21 cellular contexts compared by ENCODE assay signal in the genomic region with DNA sequence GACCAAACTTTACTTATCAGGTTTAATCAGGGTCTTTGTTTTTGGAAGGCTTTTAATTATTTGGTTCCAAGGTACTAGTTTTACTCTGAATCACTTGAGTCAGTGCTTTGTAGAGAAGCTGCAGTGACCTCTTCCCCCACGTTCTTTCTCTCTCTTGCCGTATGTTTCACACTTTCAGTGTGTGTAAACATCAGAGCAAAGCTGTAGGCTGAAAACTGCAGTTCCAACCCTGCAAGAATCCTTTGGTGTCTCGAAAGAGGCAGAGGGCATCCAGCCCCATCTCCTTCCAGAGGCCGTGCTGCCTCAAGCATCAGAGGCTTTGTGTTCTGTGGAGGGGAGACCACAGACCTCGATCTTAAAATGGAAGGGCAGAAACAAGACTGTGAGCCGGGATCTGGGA. TPM values are rescaled to one million over a fixed set of nuclear protein-coding genes. Genes with fewer than 3 reads are reported as not detected.
"Had no signal": no experiment of that assay in that cellular context is flagged by ENCODE, and none has a peak within 500 bp of the region (broad histone marks: within the 10 kb centered on the region; RNA-seq: fewer than 3 reads in every experiment).

No MANE protein-coding gene starts in this region.

- H3K4me3 Mint-ChIP-seq: T-cell had no signal

- H3K9me3 ChIP-seq: SK-N-SH had no signal

- H3K4me1 Mint-ChIP-seq: T-cell had no signal

- ATAC-seq: HepG2, Panc1, PC-3, T-cell had no signal

- H3K27ac Mint-ChIP-seq: T-cell had no signal

- H3K27ac ChIP-seq: RWPE1 had no signal

- H3K36me3 Mint-ChIP-seq: T-cell had no signal

- H3K4me2 ChIP-seq: SK-N-SH had no signal

- DNase-seq: IMR-90, Karpas-422, KG1, MM.1S, NCI-H1092 treated with DMSO at 0.1 percent for 48 hours, NCI-H1436, NCI-H1694 treated with DMSO at 0.1 percent for 48 hours, NCI-H1930, NCI-H2081, NCI-H2107, NCI-H2227 treated with DMSO at 0.1 percent for 48 hours, NCI-H526 treated with DMSO at 0.1 percent for 48 hours, NCI-H748 treated with DMSO at 0.1 percent for 48 hours, PC-3, SHP77, SK-N-SH, SW 1271, T-cell had no signal

- H3K9ac ChIP-seq: SK-N-SH had no signal

- H3K9me3 Mint-ChIP-seq: T-cell had no signal

RNA-seq across cellular contexts. Expression of gene CFAP61, which starts 42.1 kb away (rescaled TPM):
- total RNA-seq: IMR-90, PC-3, T-cell had no signal
